ENCODE assay signal across 26 cellular contexts in genomic region chr7:102104245-102104644, GRCh38.
"Had no signal": no experiment of that assay in that cellular context is flagged by ENCODE, and none has a peak within 500 bp of the region (broad histone marks: within the 10 kb centered on the region; RNA-seq: fewer than 3 reads in every experiment).

No MANE protein-coding gene starts in this region.

- H3K4me3 Mint-ChIP-seq: activated CD4-positive, alpha-beta memory T cell treated with anti-CD3 and anti-CD28 coated beads for 36 hours; activated CD4-positive, alpha-beta T cell treated with anti-CD3 and anti-CD28 coated beads for 36 hours; activated CD4-positive, alpha-beta T cell treated with anti-CD3 and anti-CD28 coated beads, Interleukin-2, amount 10 ng/mL, durations not matched to agents 24 days and 14 days; activated CD8-positive, alpha-beta memory T cell treated with anti-CD3 and anti-CD28 coated beads, Interleukin-2, amount 10 ng/mL, durations not matched to agents 7 days and 5 days; activated CD8-positive, alpha-beta T cell treated with anti-CD3 and anti-CD28 coated beads, Interleukin-2, amount 10 ng/mL, durations not matched to agents 7 days and 5 days; activated naive CD8-positive, alpha-beta T cell; activated T-cell treated with anti-CD3 and anti-CD28 coated beads, Interleukin-2, amount 50 U/mL, for 72 hours; central memory CD8-positive, alpha-beta T cell; T-helper 17 cell; T-helper 2 cell treated with Interferon-gamma antibody and Interleukin-4, amounts not matched to agents 5 μg/mL and 100 μg/mL, for 36 hours had no signal

- ATAC-seq: activated CD4-positive, alpha-beta T cell treated with anti-CD3 and anti-CD28 coated beads for 36 hours; activated CD8-positive, alpha-beta memory T cell treated with anti-CD3 and anti-CD28 coated beads, Interleukin-2, amount 10 ng/mL, durations not matched to agents 7 days and 5 days; activated CD8-positive, alpha-beta T cell treated with anti-CD3 and anti-CD28 coated beads, Interleukin-2, amount 10 ng/mL, durations not matched to agents 7 days and 5 days; activated T-cell treated with anti-CD3 and anti-CD28 coated beads, Interleukin-2, amount 50 U/mL, for 72 hours; esophagus mucosa; T-helper 17 cell had no signal

- H3K27me3 ChIP-seq: brain microvascular endothelial cell had no signal

- H3K9me3 Mint-ChIP-seq: activated CD4-positive, alpha-beta memory T cell treated with anti-CD3 and anti-CD28 coated beads for 36 hours; activated CD4-positive, alpha-beta T cell treated with anti-CD3 and anti-CD28 coated beads, Interleukin-2, amount 10 ng/mL, durations not matched to agents 24 days and 14 days; activated T-cell treated with anti-CD3 and anti-CD28 coated beads, Interleukin-2, amount 50 U/mL, for 72 hours; central memory CD8-positive, alpha-beta T cell; T-helper 2 cell treated with Interferon-gamma antibody and Interleukin-4, amounts not matched to agents 5 μg/mL and 100 μg/mL, for 36 hours had no signal

- DNase-seq: activated CD4-positive, alpha-beta memory T cell treated with anti-CD3 and anti-CD28 coated beads for 36 hours; activated CD4-positive, alpha-beta T cell treated with anti-CD3 and anti-CD28 coated beads for 36 hours; activated CD4-positive, alpha-beta T cell treated with anti-CD3 and anti-CD28 coated beads, Interleukin-2, amount 10 ng/mL, durations not matched to agents 24 days and 14 days; activated CD4-positive, CD25-positive, alpha-beta regulatory T cell; activated CD4-positive, CD25-positive, alpha-beta regulatory T cell treated with anti-CD3 and anti-CD28 coated beads, Interleukin-2, amount 50 U/mL, for 72 hours; activated CD8-positive, alpha-beta memory T cell treated with anti-CD3 and anti-CD28 coated beads, Interleukin-2, amount 10 ng/mL, durations not matched to agents 7 days and 5 days; activated CD8-positive, alpha-beta memory T cell treated with anti-CD3 and anti-CD28 coated beads, Interleukin-2, amount 50 U/mL, for 4 hours; activated CD8-positive, alpha-beta T cell treated with anti-CD3 and anti-CD28 coated beads, Interleukin-2, amount 10 ng/mL, durations not matched to agents 7 days and 5 days; activated effector memory CD4-positive, alpha-beta T cell treated with Interleukin-2 at 50 U/mL for 16 hours; activated gamma-delta T cell treated with Interleukin-2 at 50 U/mL for 16 hours; activated naive CD4-positive, alpha-beta T cell treated with anti-CD3 and anti-CD28 coated beads, Interleukin-2, amount 50 U/mL, for 16 hours; activated naive CD4-positive, alpha-beta T cell treated with Interleukin-2 at 50 U/mL for 16 hours; activated T-cell treated with anti-CD3 and anti-CD28 coated beads, Interleukin-2, amount 50 U/mL, for 1 hour; activated T-cell treated with anti-CD3 and anti-CD28 coated beads, Interleukin-2, amount 50 U/mL, for 72 hours; brain microvascular endothelial cell; effector CD8-positive, alpha-beta T cell; foreskin fibroblast; hippocampal formation; T-helper 1 cell; T-helper 17 cell; T1000; WERI-Rb-1 had no signal

- H3K27ac Mint-ChIP-seq: activated CD4-positive, alpha-beta memory T cell treated with anti-CD3 and anti-CD28 coated beads for 36 hours; activated CD4-positive, alpha-beta T cell treated with anti-CD3 and anti-CD28 coated beads for 36 hours; activated CD4-positive, alpha-beta T cell treated with anti-CD3 and anti-CD28 coated beads, Interleukin-2, amount 10 ng/mL, durations not matched to agents 24 days and 14 days; activated CD8-positive, alpha-beta memory T cell treated with anti-CD3 and anti-CD28 coated beads, Interleukin-2, amount 10 ng/mL, durations not matched to agents 7 days and 5 days; activated CD8-positive, alpha-beta T cell treated with anti-CD3 and anti-CD28 coated beads, Interleukin-2, amount 10 ng/mL, durations not matched to agents 7 days and 5 days; activated naive CD8-positive, alpha-beta T cell; activated T-cell treated with anti-CD3 and anti-CD28 coated beads, Interleukin-2, amount 50 U/mL, for 72 hours; T-helper 2 cell treated with Interferon-gamma antibody and Interleukin-4, amounts not matched to agents 5 μg/mL and 100 μg/mL, for 36 hours had no signal

- H3K27me3 Mint-ChIP-seq: activated CD4-positive, alpha-beta memory T cell treated with anti-CD3 and anti-CD28 coated beads for 36 hours; activated CD4-positive, alpha-beta T cell treated with anti-CD3 and anti-CD28 coated beads for 36 hours; activated CD4-positive, alpha-beta T cell treated with anti-CD3 and anti-CD28 coated beads, Interleukin-2, amount 10 ng/mL, durations not matched to agents 24 days and 14 days; activated CD8-positive, alpha-beta memory T cell treated with anti-CD3 and anti-CD28 coated beads, Interleukin-2, amount 10 ng/mL, durations not matched to agents 7 days and 5 days; activated naive CD8-positive, alpha-beta T cell; central memory CD8-positive, alpha-beta T cell; T-helper 17 cell had no signal

- H3K27ac ChIP-seq: brain microvascular endothelial cell, WERI-Rb-1 had no signal

- H3K4me1 Mint-ChIP-seq: activated CD4-positive, alpha-beta T cell treated with anti-CD3 and anti-CD28 coated beads for 36 hours; activated CD4-positive, alpha-beta T cell treated with anti-CD3 and anti-CD28 coated beads, Interleukin-2, amount 10 ng/mL, durations not matched to agents 24 days and 14 days; activated CD8-positive, alpha-beta memory T cell treated with anti-CD3 and anti-CD28 coated beads, Interleukin-2, amount 10 ng/mL, durations not matched to agents 7 days and 5 days; central memory CD8-positive, alpha-beta T cell had no signal
